In genomic region chr14:21602181-21602580, GRCh38 we compare ENCODE assay signal across 5 cellular contexts. TPM values are rescaled to one million over a fixed set of nuclear protein-coding genes. Genes with fewer than 3 reads are reported as not detected.
"Had no signal": no experiment of that assay in that cellular context is flagged by ENCODE, and none has a peak within 500 bp of the region (broad histone marks: within the 10 kb centered on the region; RNA-seq: fewer than 3 reads in every experiment).

No MANE protein-coding gene starts in this region.

RNA-seq across cellular contexts. Expression of gene OR10G3, which starts 22.3 kb away (rescaled TPM):
- total RNA-seq: HT-29, HT1080, IMR-90, K562 had no signal
- polyA plus RNA-seq: IgD-negative memory B cell, IMR-90, K562 had no signal

RNA-seq across cellular contexts. Expression of gene OR10G2, which starts 32.6 kb away (rescaled TPM):
- total RNA-seq: HT-29, HT1080, IMR-90, K562 had no signal
- polyA plus RNA-seq: IgD-negative memory B cell, IMR-90, K562 had no signal

RNA-seq across cellular contexts. Expression of gene OR4E2, which starts 51.5 kb away (rescaled TPM):
- total RNA-seq: HT-29, HT1080, IMR-90, K562 had no signal
- polyA plus RNA-seq: IgD-negative memory B cell, IMR-90, K562 had no signal
